ENCODE assay signal across 11 cellular contexts in genomic region chr18:12890500-12890899, GRCh38. TPM values are rescaled to one million over a fixed set of nuclear protein-coding genes. Genes with fewer than 3 reads are reported as not detected.
DNase-seq lines count a peak whose midpoint lies in the region; ATAC-seq and TF ChIP-seq lines count a peak whose summit lies in the region.
"Had no signal": no experiment of that assay in that cellular context is flagged by ENCODE, and none has a peak within 500 bp of the region (broad histone marks: within the 10 kb centered on the region; RNA-seq: fewer than 3 reads in every experiment).

No MANE protein-coding gene starts in this region.

- H3K4me1 Mint-ChIP-seq in MCF 10A (ENCODE audit: insufficient read depth, unreplicated experiment), result peaks cover 5% of the 10 kb centered on the region
- H3K4me1 Mint-ChIP-seq in dendritic cell treated with granulocyte-macrophage colony-stimulating factor and Interleukin-4, amounts not matched to agents 40 ng/mL and 50 ng/mL, for 4 days (ENCODE audit: low read depth), result peaks cover 11% of the 10 kb centered on the region
- H3K4me1 Mint-ChIP-seq in stimulated activated effector memory CD8-positive, alpha-beta T cell treated with anti-CD3 and anti-CD28 coated beads, Interleukin-12 subunit alpha, Interleukin-12 subunit beta, amount 100 ng/mL, for 72 hours, result peaks cover 9% of the 10 kb centered on the region

- no peaks in the 10 kb centered on the region for H3K36me3 Mint-ChIP-seq in MCF 10A (ENCODE audit: insufficient read depth, unreplicated experiment)
- H3K36me3 Mint-ChIP-seq in dendritic cell treated with granulocyte-macrophage colony-stimulating factor and Interleukin-4, amounts not matched to agents 40 ng/mL and 50 ng/mL, for 4 days (ENCODE audit: low read depth), result peaks cover 16% of the 10 kb centered on the region
- peaks cover 2% of the 10 kb centered on the region for H3K36me3 Mint-ChIP-seq in stimulated activated effector memory CD8-positive, alpha-beta T cell treated with anti-CD3 and anti-CD28 coated beads, Interleukin-12 subunit alpha, Interleukin-12 subunit beta, amount 100 ng/mL, for 72 hours

- H3K4me3 Mint-ChIP-seq in MCF 10A (ENCODE audit: unreplicated experiment), result no peak overlapping the region
- H3K4me3 Mint-ChIP-seq in dendritic cell treated with granulocyte-macrophage colony-stimulating factor and Interleukin-4, amounts not matched to agents 40 ng/mL and 50 ng/mL, for 4 days, result no peak overlapping the region
- no peak overlapping the region for H3K4me3 Mint-ChIP-seq in stimulated activated effector memory CD8-positive, alpha-beta T cell treated with anti-CD3 and anti-CD28 coated beads, Interleukin-12 subunit alpha, Interleukin-12 subunit beta, amount 100 ng/mL, for 72 hours

- TF ChIP-seq POLR2A in breast epithelium (IDR thresholded peaks at IDR 0.05), result no peak

- H3K27me3 ChIP-seq in breast epithelium, result peaks cover 0 to 7% of the 10 kb centered on the region in 2 donors

- peaks cover 0 to 3% of the 10 kb centered on the region in 2 donors for H3K9me3 ChIP-seq in breast epithelium

- CTCF ChIA-PET in MCF 10A (lab: Yijun Ruan, JAX), result interaction anchor here (0.6 to 6.3 kb wide), 18 partner anchors 9 to 290 kb away, joined by 3 to 152 read pairs (median 4); partner anchors contain the start of genes CEP76 and PSMG2

- no TSS peak for BruUV-seq in MCF 10A (replicated peaks; lab: Mats Ljungman, UMichigan)

- no peaks in the 10 kb centered on the region for H3K9me3 Mint-ChIP-seq in MCF 10A (ENCODE audit: unreplicated experiment)
- H3K9me3 Mint-ChIP-seq in dendritic cell treated with granulocyte-macrophage colony-stimulating factor and Interleukin-4, amounts not matched to agents 40 ng/mL and 50 ng/mL, for 4 days, result peaks cover 8% of the 10 kb centered on the region
- no peaks in the 10 kb centered on the region for H3K9me3 Mint-ChIP-seq in stimulated activated effector memory CD8-positive, alpha-beta T cell treated with anti-CD3 and anti-CD28 coated beads, Interleukin-12 subunit alpha, Interleukin-12 subunit beta, amount 100 ng/mL, for 72 hours

- intact Hi-C loops in MCF 10A (cut with micrococcal nuclease), result loop anchor here (1.0 kb wide), 1 partner anchor 44 kb away; no protein-coding TSS in a partner anchor
- intact Hi-C loops in breast epithelium (cut with DNase I; ENCODE audit: low total_unique reads), result no loop called here
- intact Hi-C loops in dendritic cell treated with granulocyte-macrophage colony-stimulating factor and Interleukin-4, amounts not matched to agents 40 ng/mL and 50 ng/mL, for 4 days (cut with micrococcal nuclease), result loop anchor here (5.0 kb wide), 1 partner anchor 42 kb away; no protein-coding TSS in a partner anchor

- POLR2A ChIA-PET in MCF 10A (lab: Yijun Ruan, JAX), result interaction anchor here (0.5 to 3.4 kb wide), 24 partner anchors 8 to 836 kb away, joined by 3 to 22 read pairs (median 4); partner anchors contain the start of genes CEP192, CEP76, FAM210A and PSMG2

- H3K27ac Mint-ChIP-seq in MCF 10A (ENCODE audit: low read depth, unreplicated experiment), result peak overlapping the region; percentile 85
- peak overlapping the region; percentile 4 for H3K27ac Mint-ChIP-seq in dendritic cell treated with granulocyte-macrophage colony-stimulating factor and Interleukin-4, amounts not matched to agents 40 ng/mL and 50 ng/mL, for 4 days
- no peak overlapping the region for H3K27ac Mint-ChIP-seq in stimulated activated effector memory CD8-positive, alpha-beta T cell treated with anti-CD3 and anti-CD28 coated beads, Interleukin-12 subunit alpha, Interleukin-12 subunit beta, amount 100 ng/mL, for 72 hours

- H3K27me3 Mint-ChIP-seq in MCF 10A (ENCODE audit: insufficient read depth, unreplicated experiment), result no peaks in the 10 kb centered on the region
- H3K27me3 Mint-ChIP-seq in dendritic cell treated with granulocyte-macrophage colony-stimulating factor and Interleukin-4, amounts not matched to agents 40 ng/mL and 50 ng/mL, for 4 days, result peaks cover 7% of the 10 kb centered on the region

- H3K36me3 ChIP-seq in breast epithelium, result no peaks in the 10 kb centered on the region

- ATAC-seq in stimulated activated effector memory CD8-positive, alpha-beta T cell treated with anti-CD3 and anti-CD28 coated beads, Interleukin-12 subunit alpha, Interleukin-12 subunit beta, amount 100 ng/mL, for 72 hours, result peak; percentile 46
- ATAC-seq in GM19455 (IDR thresholded peaks at IDR 0.05; ENCODE audit: unreplicated experiment), result no peak
- no peak for ATAC-seq in HG03442 (IDR thresholded peaks at IDR 0.05; ENCODE audit: unreplicated experiment)

- H3K4me1 ChIP-seq in breast epithelium, result no peaks in the 10 kb centered on the region
- H3K4me1 ChIP-seq: parathyroid adenoma had no signal

- DNase-seq in MCF 10A (ENCODE audit: unreplicated experiment) (peak; percentile 51), breast epithelium (ENCODE audit: low spot score in 2 of 2) (no peak), NCI-H69 (lab: John Stamatoyannopoulos, UW) (peak; percentile 64)
- DNase-seq in stimulated activated effector memory CD8-positive, alpha-beta T cell treated with anti-CD3 and anti-CD28 coated beads, Interleukin-12 subunit alpha, Interleukin-12 subunit beta, amount 100 ng/mL, for 72 hours (ENCODE audit: low spot score in 2 of 2), result no peak
- DNase-seq in stimulated activated CD4-positive, alpha-beta T cell treated with anti-CD3 and anti-CD28 coated beads, Interleukin-2, amount 100 ng/mL, for 24 hours, result no peak
- DNase-seq: C1 segment of cervical spinal cord, Right ventricle myocardium superior had no signal

- H3K27ac ChIP-seq in breast epithelium, result no peak overlapping the region
- H3K27ac ChIP-seq: parathyroid adenoma had no signal

- TF ChIP-seq CTCF in MCF 10A (IDR thresholded peaks at IDR 0.05; ENCODE audit: unreplicated experiment) (no peak), breast epithelium (IDR thresholded peaks at IDR 0.05) (no peak)

- H3K4me3 ChIP-seq in breast epithelium, result no peak overlapping the region

RNA-seq across cellular contexts. Expression of gene PTPN2, which starts 6.5 kb away (rescaled TPM):
- total RNA-seq in MCF 10A (2022), result 60.0 and 75.2 TPM in 2 replicates
- 10 to 100 TPM; 38.4 to 57.1 (median 53.7) TPM for total RNA-seq in breast epithelium

RNA-seq across cellular contexts. Expression of gene SEH1L, which starts 57.3 kb away (rescaled TPM):
- total RNA-seq in MCF 10A (2022) (108 and 139 TPM in 2 replicates), breast epithelium (10 to 100 TPM; 29.6 to 45.6 (median 38.5) TPM)

Comparison
In these comparisons a context has a peak if more than half of its experiments do, and no peak if none do; other contexts are left out.
1. DNase-seq: peak in MCF 10A (single experiment) and NCI-H69 (single experiment); none in breast epithelium (0 of 2), stimulated activated effector memory CD8-positive, alpha-beta T cell treated with anti-CD3 and anti-CD28 coated beads, Interleukin-12 subunit alpha, Interleukin-12 subunit beta, amount 100 ng/mL, for 72 hours (0 of 2) and stimulated activated CD4-positive, alpha-beta T cell treated with anti-CD3 and anti-CD28 coated beads, Interleukin-2, amount 100 ng/mL, for 24 hours (0 of 2).